In the genomic region with DNA sequence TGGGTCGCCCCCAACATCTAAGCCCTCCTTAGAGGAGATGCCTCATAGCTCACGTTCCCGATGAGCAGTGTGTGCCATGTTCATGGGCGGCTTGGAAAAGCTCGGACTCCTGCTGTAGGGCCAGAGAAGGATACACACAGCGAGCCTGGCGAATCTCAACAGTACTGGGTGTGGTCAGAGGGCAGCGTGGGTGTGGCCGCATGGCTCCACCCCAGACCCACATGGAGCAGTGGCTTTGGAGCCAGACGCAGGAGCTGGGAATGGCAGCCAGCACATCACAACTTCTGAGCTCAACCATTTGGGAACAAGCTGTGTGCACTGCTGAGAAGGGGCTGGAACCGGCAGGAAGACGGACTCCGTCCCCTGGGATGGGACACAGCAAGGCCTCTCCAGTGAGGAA, we compare ENCODE assay signal across 1 cellular context.
TF ChIP-seq lines count a peak whose summit lies in the region.

No MANE protein-coding gene starts in this region.

TF ChIP-seq in HEK293, 187 proteins besides CTCF, POLR2A, EP300 and RAD21 (continued from another document):
- TF ChIP-seq, protein P1, sequence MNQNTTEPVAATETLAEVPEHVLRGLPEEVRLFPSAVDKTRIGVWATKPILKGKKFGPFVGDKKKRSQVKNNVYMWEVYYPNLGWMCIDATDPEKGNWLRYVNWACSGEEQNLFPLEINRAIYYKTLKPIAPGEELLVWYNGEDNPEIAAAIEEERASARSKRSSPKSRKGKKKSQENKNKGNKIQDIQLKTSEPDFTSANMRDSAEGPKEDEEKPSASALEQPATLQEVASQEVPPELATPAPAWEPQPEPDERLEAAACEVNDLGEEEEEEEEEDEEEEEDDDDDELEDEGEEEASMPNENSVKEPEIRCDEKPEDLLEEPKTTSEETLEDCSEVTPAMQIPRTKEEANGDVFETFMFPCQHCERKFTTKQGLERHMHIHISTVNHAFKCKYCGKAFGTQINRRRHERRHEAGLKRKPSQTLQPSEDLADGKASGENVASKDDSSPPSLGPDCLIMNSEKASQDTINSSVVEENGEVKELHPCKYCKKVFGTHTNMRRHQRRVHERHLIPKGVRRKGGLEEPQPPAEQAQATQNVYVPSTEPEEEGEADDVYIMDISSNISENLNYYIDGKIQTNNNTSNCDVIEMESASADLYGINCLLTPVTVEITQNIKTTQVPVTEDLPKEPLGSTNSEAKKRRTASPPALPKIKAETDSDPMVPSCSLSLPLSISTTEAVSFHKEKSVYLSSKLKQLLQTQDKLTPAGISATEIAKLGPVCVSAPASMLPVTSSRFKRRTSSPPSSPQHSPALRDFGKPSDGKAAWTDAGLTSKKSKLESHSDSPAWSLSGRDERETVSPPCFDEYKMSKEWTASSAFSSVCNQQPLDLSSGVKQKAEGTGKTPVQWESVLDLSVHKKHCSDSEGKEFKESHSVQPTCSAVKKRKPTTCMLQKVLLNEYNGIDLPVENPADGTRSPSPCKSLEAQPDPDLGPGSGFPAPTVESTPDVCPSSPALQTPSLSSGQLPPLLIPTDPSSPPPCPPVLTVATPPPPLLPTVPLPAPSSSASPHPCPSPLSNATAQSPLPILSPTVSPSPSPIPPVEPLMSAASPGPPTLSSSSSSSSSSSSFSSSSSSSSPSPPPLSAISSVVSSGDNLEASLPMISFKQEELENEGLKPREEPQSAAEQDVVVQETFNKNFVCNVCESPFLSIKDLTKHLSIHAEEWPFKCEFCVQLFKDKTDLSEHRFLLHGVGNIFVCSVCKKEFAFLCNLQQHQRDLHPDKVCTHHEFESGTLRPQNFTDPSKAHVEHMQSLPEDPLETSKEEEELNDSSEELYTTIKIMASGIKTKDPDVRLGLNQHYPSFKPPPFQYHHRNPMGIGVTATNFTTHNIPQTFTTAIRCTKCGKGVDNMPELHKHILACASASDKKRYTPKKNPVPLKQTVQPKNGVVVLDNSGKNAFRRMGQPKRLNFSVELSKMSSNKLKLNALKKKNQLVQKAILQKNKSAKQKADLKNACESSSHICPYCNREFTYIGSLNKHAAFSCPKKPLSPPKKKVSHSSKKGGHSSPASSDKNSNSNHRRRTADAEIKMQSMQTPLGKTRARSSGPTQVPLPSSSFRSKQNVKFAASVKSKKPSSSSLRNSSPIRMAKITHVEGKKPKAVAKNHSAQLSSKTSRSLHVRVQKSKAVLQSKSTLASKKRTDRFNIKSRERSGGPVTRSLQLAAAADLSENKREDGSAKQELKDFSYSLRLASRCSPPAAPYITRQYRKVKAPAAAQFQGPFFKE (tag by site-specific recombination; IDR thresholded peaks at IDR 0.05; ENCODE audit: borderline replicate concordance), result no peak
- TF ChIP-seq ZNF561 (tag by site-specific recombination; IDR thresholded peaks at IDR 0.05; ENCODE audit: borderline replicate concordance) (no peak), KLF1 (tag by site-specific recombination; IDR thresholded peaks at IDR 0.05) (peak; percentile 90), KLF9 (tag by site-specific recombination; IDR thresholded peaks at IDR 0.05; ENCODE audit: low read depth) (peak; percentile 50; the same call in 1 of the 2 replicates)
